9 cellular contexts compared by ENCODE assay signal in the genomic region with DNA sequence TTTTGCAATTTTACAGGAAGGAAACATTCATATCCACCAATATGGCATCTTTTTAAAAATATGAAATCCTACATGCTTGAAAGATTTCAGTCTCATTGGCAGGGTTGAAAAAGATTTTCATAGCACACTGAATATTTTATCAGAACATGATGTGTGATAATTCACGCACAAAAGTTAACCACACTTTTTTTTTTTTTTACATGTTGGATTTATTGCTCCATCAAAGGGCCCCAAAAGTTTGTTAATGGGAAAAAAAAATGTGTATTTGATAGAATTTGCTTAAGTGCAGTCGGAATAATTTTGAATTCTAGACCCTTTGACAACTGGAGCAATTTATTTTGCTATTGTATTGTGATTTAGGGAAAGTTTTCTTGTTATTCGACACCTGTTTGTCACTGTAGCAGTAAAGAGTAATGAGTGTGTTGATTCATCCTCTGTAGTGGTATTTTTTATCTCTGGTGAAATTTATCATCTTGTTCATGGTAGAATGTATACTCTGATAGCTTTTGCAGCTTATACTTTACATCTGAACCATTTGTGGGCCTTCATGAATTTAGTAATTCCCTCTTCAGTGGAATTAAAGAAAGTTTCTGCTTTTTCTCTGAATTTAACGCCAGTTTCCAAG. TPM values are rescaled to one million over a fixed set of nuclear protein-coding genes. Genes with fewer than 3 reads are reported as not detected.
DNase-seq lines count a peak whose midpoint lies in the region; ATAC-seq, FAIRE-seq and TF ChIP-seq lines count a peak whose summit lies in the region.
"Had no signal": no experiment of that assay in that cellular context is flagged by ENCODE, and none has a peak within 500 bp of the region (broad histone marks: within the 10 kb centered on the region; RNA-seq: fewer than 3 reads in every experiment).

No MANE protein-coding gene starts in this region.

- TF ChIP-seq RAD21 in HepG2 (CRISPR knock-in tag; IDR thresholded peaks at IDR 0.05): no peak

- no peak for FAIRE-seq in HepG2 (lab: Jason Lieb, UNC)

- H3K27ac ChIP-seq in ascending aorta (peak overlapping the region in 1 of 2 donors; percentile 63), HepG2 (ENCODE audit: extremely low read length, insufficient read depth, low read length) (no peak overlapping the region)

- no peaks in the 10 kb centered on the region for H4K20me1 ChIP-seq in HepG2 (ENCODE audit: insufficient read depth, low read length)

- peak overlapping the region; percentile 55 for H3K4me3 Mint-ChIP-seq in activated naive CD4-positive, alpha-beta T cell treated with anti-CD3 and anti-CD28 coated beads for 36 hours
- H3K4me3 Mint-ChIP-seq in type B pancreatic cell: peak overlapping the region; percentile 91

- TF ChIP-seq POLR2A in HepG2 (IDR thresholded peaks at IDR 0.05; ENCODE audit: insufficient read depth in 1 of 2, low read depth in 2 of 2, low read length in 2 of 2): no peak

- WGBS in HepG2 (ENCODE audit: low lambda C conversion rate): 23% methylated on average over 4 of the region's 4 CpGs

- in situ Hi-C loops in HepG2 (cut with HindIII; ENCODE audit: extremely low pct_ligation_motif_present, low pct_unique_long_range_greater_than_20kb): no loop called here

- no peaks in the 10 kb centered on the region for H3K9me3 Mint-ChIP-seq in activated naive CD4-positive, alpha-beta T cell treated with anti-CD3 and anti-CD28 coated beads for 36 hours
- no peaks in the 10 kb centered on the region for H3K9me3 Mint-ChIP-seq in activated naive CD4-positive, alpha-beta T cell treated with anti-CD3 and anti-CD28 coated beads, Interleukin-2, amount 50 U/mL, for 72 hours
- peaks cover 4% of the 10 kb centered on the region for H3K9me3 Mint-ChIP-seq in type B pancreatic cell

- TF ChIP-seq EP300 in HepG2 (IDR thresholded peaks at IDR 0.05; ENCODE audit: low read depth in 2 of 2, low read length in 2 of 2): no peak
- TF ChIP-seq EP300 in HepG2 (CRISPR knock-in tag; IDR thresholded peaks at IDR 0.05; ENCODE audit: borderline replicate concordance): no peak

- no peak overlapping the region for H2AFZ ChIP-seq in HepG2 (ENCODE audit: low read length)

- no TSS peak for BruUV-seq in HepG2 (replicated peaks; lab: Mats Ljungman, UMichigan)

- no peak for ATAC-seq in activated naive CD4-positive, alpha-beta T cell treated with anti-CD3 and anti-CD28 coated beads, Interleukin-2, amount 50 U/mL, for 72 hours
- ATAC-seq in HepG2 (no peak), mucosa of descending colon (no peak)

- H3K9me3 ChIP-seq in ascending aorta (no peaks in the 10 kb centered on the region), HepG2 (ENCODE audit: low read length) (no peaks in the 10 kb centered on the region), mucosa of descending colon (no peaks in the 10 kb centered on the region)

- peak overlapping the region; percentile 84 for H3K4me2 ChIP-seq in HepG2 (ENCODE audit: low read depth, low read length)

- CTCF ChIA-PET in activated naive CD4-positive, alpha-beta T cell treated with anti-CD3 and anti-CD28 coated beads for 36 hours (lab: Charles Lee): interaction anchor here (0.7 to 1.6 kb wide), 2 partner anchors 111 to 318 kb away, joined by 3 to 5 read pairs; no protein-coding TSS in a partner anchor
- CTCF ChIA-PET in HepG2 (lab: Yijun Ruan, JAX; ENCODE audit: low intra/inter-chr PET ratio, low total read pairs): no interaction called here

- H3K27ac Mint-ChIP-seq in activated naive CD4-positive, alpha-beta T cell treated with anti-CD3 and anti-CD28 coated beads for 36 hours: no peak overlapping the region
- H3K27ac Mint-ChIP-seq in activated naive CD4-positive, alpha-beta T cell treated with anti-CD3 and anti-CD28 coated beads, Interleukin-2, amount 50 U/mL, for 72 hours: peak overlapping the region in 1 of 2 donors; percentile 18
- peak overlapping the region; percentile 67 for H3K27ac Mint-ChIP-seq in type B pancreatic cell

- intact Hi-C loops in activated naive CD4-positive, alpha-beta T cell treated with anti-CD3 and anti-CD28 coated beads for 36 hours (cut with micrococcal nuclease): loop anchor here (5.0 to 10.0 kb wide), 3 partner anchors 49 to 493 kb away; no protein-coding TSS in a partner anchor
- intact Hi-C loops in ascending aorta (cut with DNase I) (loop anchor here (10.0 kb wide), 2 partner anchors 189 to 421 kb away; a partner anchor contains a TSS), HepG2 (cut with micrococcal nuclease; ENCODE audit: unreplicated experiment) (no loop called here), mucosa of descending colon (cut with DNase I, micrococcal nuclease) (no loop called here)

- H3K36me3 Mint-ChIP-seq in activated naive CD4-positive, alpha-beta T cell treated with anti-CD3 and anti-CD28 coated beads for 36 hours (ENCODE audit: low read depth): no peaks in the 10 kb centered on the region
- no peaks in the 10 kb centered on the region for H3K36me3 Mint-ChIP-seq in activated naive CD4-positive, alpha-beta T cell treated with anti-CD3 and anti-CD28 coated beads, Interleukin-2, amount 50 U/mL, for 72 hours
- peaks cover 7% of the 10 kb centered on the region for H3K36me3 Mint-ChIP-seq in type B pancreatic cell

- no peak overlapping the region; the same call in 1 of the 2 replicates for H3K9ac ChIP-seq in HepG2 (ENCODE audit: insufficient read depth, low read depth, low read length)

- H3K79me2 ChIP-seq in HepG2 (ENCODE audit: insufficient read depth, low read length): no peaks in the 10 kb centered on the region

- POLR2A ChIA-PET in HepG2 (lab: Yijun Ruan, JAX): no interaction called here

- peaks cover 14% of the 10 kb centered on the region for H3K27me3 Mint-ChIP-seq in activated naive CD4-positive, alpha-beta T cell treated with anti-CD3 and anti-CD28 coated beads for 36 hours (ENCODE audit: low read depth)
- no peaks in the 10 kb centered on the region for H3K27me3 Mint-ChIP-seq in type B pancreatic cell

- H3K27me3 ChIP-seq in ascending aorta: no peaks in the 10 kb centered on the region
- peaks cover 2 to 37% of the 10 kb centered on the region in 2 experiments; a peak in 4 of 5 replicates for H3K27me3 ChIP-seq in HepG2 (ENCODE audit: control insufficient read depth in 1 of 2, insufficient read depth in 2 of 2, low read length in 2 of 2)

- no peak for DNase-seq in activated naive CD4-positive, alpha-beta T cell treated with anti-CD3 and anti-CD28 coated beads for 36 hours
- DNase-seq in activated naive CD4-positive, alpha-beta T cell treated with anti-CD3 and anti-CD28 coated beads, Interleukin-2, amount 50 U/mL, for 72 hours (ENCODE audit: low spot score in 2 of 2): no peak
- DNase-seq in ascending aorta (ENCODE audit: low spot score in 2 of 2) (no peak), HepG2 (ENCODE audit: low spot score) (no peak), type B pancreatic cell (ENCODE audit: extremely low spot score, unreplicated experiment) (no peak), KG1 (lab: John Stamatoyannopoulos, UW) (no peak), mucosa of descending colon (no peak), NCI-H1930 (lab: John Stamatoyannopoulos, UW) (no peak)
- DNase-seq: NCI-H524 treated with DMSO at 0.1 percent for 48 hours had no signal

- H3K4me3 ChIP-seq in ascending aorta (peak overlapping the region; percentile 56 to 84), HepG2 (replicated peaks in 1 of 3; ENCODE audit: insufficient read depth in 1 of 3, low read depth in 2 of 3, low read length in 3 of 3) (peak overlapping the region; percentile 44 to 64 (median 62); a peak in 4 of 6 replicates), mucosa of descending colon (no peak overlapping the region)

- H3K4me1 ChIP-seq in ascending aorta (peaks cover 0 to 6% of the 10 kb centered on the region in 2 donors), HepG2 (ENCODE audit: insufficient read depth, low read length) (peaks cover 34% of the 10 kb centered on the region), mucosa of descending colon (ENCODE audit: low read depth) (peaks cover 6% of the 10 kb centered on the region)

- H3K4me1 Mint-ChIP-seq in activated naive CD4-positive, alpha-beta T cell treated with anti-CD3 and anti-CD28 coated beads for 36 hours (ENCODE audit: low read depth): peaks cover 21% of the 10 kb centered on the region
- H3K4me1 Mint-ChIP-seq in type B pancreatic cell (ENCODE audit: unreplicated experiment): peaks cover 47% of the 10 kb centered on the region

- H3K36me3 ChIP-seq in ascending aorta: no peaks in the 10 kb centered on the region
- no peaks in the 10 kb centered on the region for H3K36me3 ChIP-seq in HepG2 (replicated peaks in 1 of 2; ENCODE audit: control insufficient read depth in 1 of 2, insufficient read depth in 2 of 2, low read length in 2 of 2)
- H3K36me3 ChIP-seq in mucosa of descending colon (ENCODE audit: low read depth): no peaks in the 10 kb centered on the region

- TF ChIP-seq CTCF in ascending aorta (IDR thresholded peaks at IDR 0.05): no peak
- TF ChIP-seq CTCF in HepG2 (CRISPR knock-in tag; IDR thresholded peaks at IDR 0.05): no peak
- TF ChIP-seq CTCF in type B pancreatic cell (conservative IDR thresholded peaks at IDR 0.05): no peak
- TF ChIP-seq CTCF in mucosa of descending colon (IDR thresholded peaks at IDR 0.05): no peak

RNA-seq across cellular contexts. Expression of a gene that starts 1.1 kb away (rescaled TPM):
- total RNA-seq in activated naive CD4-positive, alpha-beta T cell treated with anti-CD3 and anti-CD28 coated beads for 36 hours: 1 to 10 TPM in 1 of 2 experiments, under 1 TPM in 1; 0.91 to 1.2 TPM
- total RNA-seq in activated naive CD4-positive, alpha-beta T cell treated with anti-CD3 and anti-CD28 coated beads, Interleukin-2, amount 50 U/mL, for 72 hours: 1 to 10 TPM in 1 of 2 donors, not detected in 1; 2.2 TPM
- total RNA-seq in ascending aorta (28.3 TPM), HepG2 (2016; rRNA removed; fragmentation: Illumina TruSeq; extraction: Trizol) (1.3 and 1.7 TPM in 2 replicates), type B pancreatic cell (ENCODE audit: low replicate concordance) (45.7 and 73.8 TPM in 2 replicates), mucosa of descending colon (10 to 100 TPM in 1 of 3 donors, 1 to 10 TPM in 2; 5.4 to 82.5 (median 8.1) TPM)
- 2.3 and 2.6 TPM in 2 replicates for total RNA-seq in HepG2 (2016; cell fraction: cytosol; rRNA removed; fragmentation: Illumina TruSeq; extraction: Trizol; ENCODE audit: low read depth)
- total RNA-seq in HepG2 (2016; cell fraction: insoluble cytoplasmic fraction; rRNA removed; fragmentation: Illumina TruSeq; extraction: Trizol): 1.7 TPM in 2 replicates
- 1.5 and 1.9 TPM in 2 replicates for total RNA-seq in HepG2 (2016; cell fraction: membrane; rRNA removed; fragmentation: Illumina TruSeq; extraction: Trizol)
- total RNA-seq in HepG2 (2016; cell fraction: nucleus; rRNA removed; fragmentation: Illumina TruSeq; extraction: Trizol): 1.7 and 2.5 TPM in 2 replicates
- polyA plus RNA-seq in HepG2 (2011; rRNA removed): 0.25 and 0.59 TPM in 2 replicates
- polyA plus RNA-seq in HepG2 (2011; cell fraction: cytosol; rRNA removed): 0.18 and 0.24 TPM in 2 replicates
- 0.43 and 0.68 TPM in 2 replicates for polyA plus RNA-seq in HepG2 (2011; cell fraction: nucleus; rRNA removed)
- polyA plus RNA-seq in HepG2 (2012): 0.44 and 0.72 TPM in 2 replicates
- polyA plus RNA-seq in HepG2 (2016; cell fraction: cytosol; fragmentation: Illumina TruSeq; extraction: Trizol; ENCODE audit: low read depth): 1.4 and 2.2 TPM in 2 replicates
- polyA plus RNA-seq in HepG2 (2016; cell fraction: insoluble cytoplasmic fraction; fragmentation: Illumina TruSeq; extraction: Trizol; ENCODE audit: low read depth): 1.0 and 1.2 TPM in 2 replicates
- 1.9 and 2.0 TPM in 2 replicates for polyA plus RNA-seq in HepG2 (2016; cell fraction: membrane; fragmentation: Illumina TruSeq; extraction: Trizol; ENCODE audit: low read depth)
- polyA plus RNA-seq in HepG2 (2016; cell fraction: nucleus; fragmentation: Illumina TruSeq; extraction: Trizol; ENCODE audit: insufficient read depth, low read depth): 1.3 and 1.7 TPM in 2 replicates
- polyA minus RNA-seq in HepG2 (2011; rRNA and poly(A)+ RNA removed; ENCODE audit: low replicate concordance): 1.0 and 40.3 TPM in 2 replicates
- polyA minus RNA-seq in HepG2 (2011; cell fraction: cytosol; rRNA and poly(A)+ RNA removed): 0.44 and 0.49 TPM in 2 replicates
- 0.90 and 1.6 TPM in 2 replicates for polyA minus RNA-seq in HepG2 (2011; cell fraction: nucleus; rRNA and poly(A)+ RNA removed)

Comparison
In these comparisons a context has a peak if more than half of its experiments do, and no peak if none do; other contexts are left out.
1. intact Hi-C loops: an anchor here in activated naive CD4-positive, alpha-beta T cell treated with anti-CD3 and anti-CD28 coated beads for 36 hours (5.0 to 10.0 kb wide) and ascending aorta (10.0 kb wide); none called in HepG2 and mucosa of descending colon.